In the genomic region with DNA sequence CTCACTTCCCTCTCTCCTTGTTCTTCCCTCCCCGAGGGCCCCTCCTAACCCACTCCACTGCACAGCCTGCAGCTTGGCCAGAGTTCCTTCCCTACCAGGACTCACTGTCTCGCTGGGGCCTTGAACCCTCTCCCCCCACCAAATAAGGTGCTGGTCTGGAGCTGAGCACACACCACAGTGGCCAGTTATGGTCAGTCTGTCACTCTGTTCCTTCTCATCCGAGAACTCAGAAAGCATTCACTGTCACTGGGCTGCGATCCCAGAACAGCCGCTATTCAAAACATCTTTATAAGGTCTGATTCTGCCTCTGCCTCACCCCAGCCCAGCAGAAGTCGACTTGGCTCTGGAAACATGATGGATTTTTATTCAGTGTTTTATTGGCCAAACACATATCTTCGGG, we compare ENCODE assay signal across 9 cellular contexts. TPM values are rescaled to one million over a fixed set of nuclear protein-coding genes. Genes with fewer than 3 reads are reported as not detected.
DNase-seq lines count a peak whose midpoint lies in the region; FAIRE-seq and TF ChIP-seq lines count a peak whose summit lies in the region.
"Had no signal": no experiment of that assay in that cellular context is flagged by ENCODE, and none has a peak within 500 bp of the region (broad histone marks: within the 10 kb centered on the region; RNA-seq: fewer than 3 reads in every experiment).

No MANE protein-coding gene starts in this region.

- H3K4me1 Mint-ChIP-seq in dendritic cell treated with granulocyte-macrophage colony-stimulating factor and Interleukin-4, amounts not matched to agents 40 ng/mL and 50 ng/mL, for 4 days (ENCODE audit: low read depth), result peaks cover 78% of the 10 kb centered on the region
- H3K4me1 Mint-ChIP-seq in activated naive CD4-positive, alpha-beta T cell treated with anti-CD3 and anti-CD28 coated beads for 36 hours (ENCODE audit: low read depth), result peaks cover 49% of the 10 kb centered on the region

- 32% methylated on average over 7 of the region's 7 CpGs for WGBS in suprapubic skin

- DNase-seq in MV-4-11 (lab: John Stamatoyannopoulos, UW) (peak; percentile 7), medulla oblongata (ENCODE audit: extremely low spot score) (peak; percentile 89), suprapubic skin (ENCODE audit: low spot score in 2 of 2) (peak; percentile 58), GM19239 (ENCODE audit: insufficient read length, low spot score) (no peak), EL (no peak)
- DNase-seq in activated naive CD4-positive, alpha-beta T cell treated with anti-CD3 and anti-CD28 coated beads for 36 hours, result no peak
- DNase-seq: central memory CD4-positive, alpha-beta T cell had no signal

- peak overlapping the region; percentile 34 for H3K27ac Mint-ChIP-seq in dendritic cell treated with granulocyte-macrophage colony-stimulating factor and Interleukin-4, amounts not matched to agents 40 ng/mL and 50 ng/mL, for 4 days
- H3K27ac Mint-ChIP-seq in activated naive CD4-positive, alpha-beta T cell treated with anti-CD3 and anti-CD28 coated beads for 36 hours, result no peak overlapping the region

- TF ChIP-seq EP300 in suprapubic skin (IDR thresholded peaks at IDR 0.05), result no peak

- no peak for TF ChIP-seq POLR2A in suprapubic skin (IDR thresholded peaks at IDR 0.05)

- no peaks in the 10 kb centered on the region for H3K27me3 Mint-ChIP-seq in dendritic cell treated with granulocyte-macrophage colony-stimulating factor and Interleukin-4, amounts not matched to agents 40 ng/mL and 50 ng/mL, for 4 days
- H3K27me3 Mint-ChIP-seq in activated naive CD4-positive, alpha-beta T cell treated with anti-CD3 and anti-CD28 coated beads for 36 hours (ENCODE audit: low read depth), result no peaks in the 10 kb centered on the region

- peaks cover 56% of the 10 kb centered on the region for H3K4me1 ChIP-seq in suprapubic skin

- H3K4me3 ChIP-seq in suprapubic skin, result no peak overlapping the region

- no peak for TF ChIP-seq CTCF in suprapubic skin (IDR thresholded peaks at IDR 0.05)

- no peaks in the 10 kb centered on the region for H3K9me3 Mint-ChIP-seq in dendritic cell treated with granulocyte-macrophage colony-stimulating factor and Interleukin-4, amounts not matched to agents 40 ng/mL and 50 ng/mL, for 4 days
- no peaks in the 10 kb centered on the region for H3K9me3 Mint-ChIP-seq in activated naive CD4-positive, alpha-beta T cell treated with anti-CD3 and anti-CD28 coated beads for 36 hours

- no peak overlapping the region for H3K4me3 Mint-ChIP-seq in dendritic cell treated with granulocyte-macrophage colony-stimulating factor and Interleukin-4, amounts not matched to agents 40 ng/mL and 50 ng/mL, for 4 days
- no peak overlapping the region for H3K4me3 Mint-ChIP-seq in activated naive CD4-positive, alpha-beta T cell treated with anti-CD3 and anti-CD28 coated beads for 36 hours

- H3K36me3 Mint-ChIP-seq in dendritic cell treated with granulocyte-macrophage colony-stimulating factor and Interleukin-4, amounts not matched to agents 40 ng/mL and 50 ng/mL, for 4 days (ENCODE audit: low read depth), result no peaks in the 10 kb centered on the region
- no peaks in the 10 kb centered on the region for H3K36me3 Mint-ChIP-seq in activated naive CD4-positive, alpha-beta T cell treated with anti-CD3 and anti-CD28 coated beads for 36 hours (ENCODE audit: low read depth)

- H3K9me3 ChIP-seq in suprapubic skin, result no peaks in the 10 kb centered on the region

- no peaks in the 10 kb centered on the region for H3K27me3 ChIP-seq in suprapubic skin

- FAIRE-seq in GM19239 (lab: Jason Lieb, UNC), result no peak
- FAIRE-seq: TTC549 had no signal

- CTCF ChIA-PET in activated naive CD4-positive, alpha-beta T cell treated with anti-CD3 and anti-CD28 coated beads for 36 hours (lab: Charles Lee), result interaction anchor here (0.6 kb wide), 2 partner anchors 27 to 529 kb away, joined by 3 to 4 read pairs; no protein-coding TSS in a partner anchor

- intact Hi-C loops in dendritic cell treated with granulocyte-macrophage colony-stimulating factor and Interleukin-4, amounts not matched to agents 40 ng/mL and 50 ng/mL, for 4 days (cut with micrococcal nuclease), result no loop called here
- intact Hi-C loops in activated naive CD4-positive, alpha-beta T cell treated with anti-CD3 and anti-CD28 coated beads for 36 hours (cut with micrococcal nuclease), result no loop called here

- H3K36me3 ChIP-seq in suprapubic skin, result no peaks in the 10 kb centered on the region

- no peak overlapping the region for H3K27ac ChIP-seq in suprapubic skin

RNA-seq across cellular contexts. Expression of gene LBR, which starts 19.8 kb away (rescaled TPM):
- 10 to 100 TPM; 18.5 to 57.2 (median 29.8) TPM for total RNA-seq in suprapubic skin
- total RNA-seq in activated naive CD4-positive, alpha-beta T cell treated with anti-CD3 and anti-CD28 coated beads for 36 hours, result 100 to 1,000 TPM; 132 to 138 TPM

Comparison
In these comparisons a context has a peak if more than half of its experiments do, and no peak if none do; other contexts are left out.
1. DNase-seq: peak in MV-4-11 (single experiment), medulla oblongata (single experiment) and suprapubic skin (2 of 2); none in activated naive CD4-positive, alpha-beta T cell treated with anti-CD3 and anti-CD28 coated beads for 36 hours (single experiment), GM19239 (single experiment) and EL (single experiment).